ENCODE assay signal across 9 cellular contexts in the genomic region with DNA sequence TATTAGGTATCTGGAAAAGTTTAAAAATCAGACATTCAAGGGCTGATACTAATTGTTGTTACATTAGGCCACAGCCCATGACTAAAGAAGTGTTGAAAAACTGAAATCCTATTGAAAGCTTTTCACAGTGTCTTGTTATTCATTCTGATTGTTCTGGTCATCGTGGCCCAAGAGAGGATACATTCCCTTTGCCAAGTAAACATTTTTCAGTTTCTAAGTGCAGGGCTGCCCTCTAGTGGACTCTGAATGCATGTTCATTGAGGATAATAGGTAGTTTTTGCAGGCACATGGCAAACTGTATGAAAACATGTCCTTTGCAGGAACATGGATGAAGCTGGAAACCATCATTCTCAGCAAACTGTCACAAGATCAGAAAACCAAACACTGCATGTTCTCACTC.
A peak's percentile ranks its signal among the peaks of the same experiment; 100 is the strongest.
DNase-seq lines count a peak whose midpoint lies in the region; FAIRE-seq and TF ChIP-seq lines count a peak whose summit lies in the region.
"Had no signal": no experiment of that assay in that cellular context is flagged by ENCODE, and none has a peak within 500 bp of the region (broad histone marks: within the 10 kb centered on the region; RNA-seq: fewer than 3 reads in every experiment).

No MANE protein-coding gene starts in this region.

- no peaks in the 10 kb centered on the region for H3K9me2 ChIP-seq in PC-9 (ENCODE audit: insufficient read depth)

- CTCF ChIA-PET in PC-9 (lab: Charles Lee) = no interaction called here

- intact Hi-C loops in PC-9 (cut with micrococcal nuclease; ENCODE audit: unreplicated experiment) = loop anchor here (2.0 kb wide), 1 partner anchor 448 kb away; no protein-coding TSS in a partner anchor

- DNase-seq in DMS79 treated with DMSO at 0.1 percent for 48 hours (lab: John Stamatoyannopoulos, UW) (peak; percentile 3), DMS79 (lab: John Stamatoyannopoulos, UW) (no peak), H54 (ENCODE audit: insufficient read length, low spot score) (peak; percentile 7), PC-9 (peak in 1 of 2 experiments; percentile 24), erythroblast (lab: John Stamatoyannopoulos, UW) (peak; percentile 40 to 64), pulmonary artery endothelial cell (ENCODE audit: low read depth, low spot score) (peak; percentile 37), occipital lobe (lab: John Stamatoyannopoulos, UW) (no peak), UCSD-AML1 (lab: John Stamatoyannopoulos, UW; ENCODE audit: unreplicated experiment) (no peak)

- no peak for FAIRE-seq in H54 (lab: Jason Lieb, UNC)

- no peaks in the 10 kb centered on the region for H3K27me3 ChIP-seq in PC-9 (ENCODE audit: insufficient read depth, low read depth)
- H3K27me3 ChIP-seq: BLaER1 had no signal

- H3K9me3 ChIP-seq in PC-9 (ENCODE audit: insufficient read depth, low read depth) = no peaks in the 10 kb centered on the region

- POLR2A ChIA-PET in PC-9 (lab: Charles Lee; ENCODE audit: unreplicated experiment) = no interaction called here

- no peaks in the 10 kb centered on the region for H3K36me3 ChIP-seq in PC-9 (ENCODE audit: low read depth)
- H3K36me3 ChIP-seq: BLaER1 had no signal

- no peak overlapping the region for H3K4me2 ChIP-seq in PC-9
- H3K4me2 ChIP-seq: BLaER1 had no signal

- H3K4me3 ChIP-seq in PC-9 = no peak overlapping the region
- H3K4me3 ChIP-seq: BLaER1 had no signal

- TF ChIP-seq POLR2A in H54 (IDR thresholded peaks at IDR 0.05; ENCODE audit: low read depth, low read length) (no peak), erythroblast (IDR thresholded peaks at IDR 0.05; ENCODE audit: low read length) (no peak)

- H2AFZ ChIP-seq in PC-9 = no peak overlapping the region

- no peak overlapping the region for H3K27ac ChIP-seq in PC-9
- H3K27ac ChIP-seq: BLaER1 had no signal

- TF ChIP-seq CTCF in PC-9 (conservative IDR thresholded peaks at IDR 0.05) = peak; percentile 80

- BruUV-seq in PC-9 (replicated peaks; lab: Mats Ljungman, UMichigan) = no TSS peak

- no peaks in the 10 kb centered on the region for H3K4me1 ChIP-seq in PC-9 (replicated peaks; ENCODE audit: insufficient read depth)

- no peaks in the 10 kb centered on the region for H3F3A ChIP-seq in PC-9 (ENCODE audit: insufficient read depth, low read depth)

- no peaks in the 10 kb centered on the region for H3K79me2 ChIP-seq in PC-9 (ENCODE audit: low read depth)

- H4K20me1 ChIP-seq in PC-9 (ENCODE audit: insufficient read depth) = no peaks in the 10 kb centered on the region
- H4K20me1 ChIP-seq: BLaER1 had no signal

Comparison
In these comparisons a context has a peak if more than half of its experiments do, and no peak if none do; other contexts are left out.
1. DNase-seq: peak in DMS79 treated with DMSO at 0.1 percent for 48 hours (single experiment), H54 (single experiment), erythroblast (2 of 2) and pulmonary artery endothelial cell (single experiment); none in DMS79 (single experiment), occipital lobe (single experiment) and UCSD-AML1 (single experiment).